11 cellular contexts compared by ENCODE assay signal in the genomic region with DNA sequence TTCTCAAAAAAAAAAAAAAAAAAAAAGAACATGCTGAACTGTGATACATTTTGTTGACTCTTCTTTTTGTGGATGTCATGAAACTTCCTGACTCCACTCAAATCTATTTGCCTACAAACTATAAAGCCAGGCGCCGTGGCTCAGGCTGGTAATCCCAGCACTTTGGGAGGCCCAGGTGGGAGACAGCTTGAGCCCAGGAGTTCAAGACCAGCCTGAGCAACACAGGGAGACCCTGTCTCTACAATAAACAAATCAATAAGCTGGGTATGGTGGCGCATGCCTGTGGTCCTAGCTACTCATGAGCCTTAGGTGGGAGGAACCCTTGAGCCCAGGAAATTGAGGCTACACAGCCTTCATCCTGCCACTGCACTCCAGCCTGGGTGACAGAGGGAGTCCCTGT. TPM values are rescaled to one million over a fixed set of nuclear protein-coding genes. Genes with fewer than 3 reads are reported as not detected.
DNase-seq lines count a peak whose midpoint lies in the region; ATAC-seq and TF ChIP-seq lines count a peak whose summit lies in the region.
"Had no signal": no experiment of that assay in that cellular context is flagged by ENCODE, and none has a peak within 500 bp of the region (broad histone marks: within the 10 kb centered on the region; RNA-seq: fewer than 3 reads in every experiment).

No MANE protein-coding gene starts in this region.

- peak overlapping the region; percentile 90 for H3K27ac ChIP-seq in 22Rv1
- H3K27ac ChIP-seq in CD8-positive, alpha-beta T cell (ENCODE audit: low read depth, low read length): no peak overlapping the region

- POLR2A ChIA-PET in CD8-positive, alpha-beta T cell (lab: Charles Lee): interaction anchor here (2.2 to 4.0 kb wide), 2 partner anchors 9 to 19 kb away, joined by 12 to 32 read pairs; no protein-coding TSS in a partner anchor

- no peak for TF ChIP-seq CTCF in 22Rv1 (IDR thresholded peaks at IDR 0.05)
- TF ChIP-seq CTCF in CD8-positive, alpha-beta T cell (IDR thresholded peaks at IDR 0.05): no peak

- H3K4me3 ChIP-seq in CD8-positive, alpha-beta T cell (ENCODE audit: low read depth, low read length): no peak overlapping the region

- no peak for ATAC-seq in CD8-positive, alpha-beta T cell
- no peak for ATAC-seq in HG03095 (IDR thresholded peaks at IDR 0.05; ENCODE audit: unreplicated experiment)
- ATAC-seq in HG03159 (IDR thresholded peaks at IDR 0.05; ENCODE audit: unreplicated experiment): no peak
- ATAC-seq: left lobe of liver, natural killer cell had no signal

- H3K4me1 ChIP-seq in CD8-positive, alpha-beta T cell (ENCODE audit: insufficient read depth, low read length): peaks cover 8% of the 10 kb centered on the region

- no peaks in the 10 kb centered on the region for H3K27me3 Mint-ChIP-seq in CD8-positive, alpha-beta T cell (ENCODE audit: low read depth)
- no peaks in the 10 kb centered on the region for H3K27me3 Mint-ChIP-seq in activated T-helper 1 cell treated with anti-CD3 and anti-CD28 coated beads, Interleukin-12 subunit alpha, Interleukin-12 subunit beta, Interleukin-2, Interleukin-4 antibody, amounts not matched to agents 30 ng/mL and 10 ng/mL and 1 ng/mL, durations not matched to agents 14 hours and 24 hours and 36 hours (ENCODE audit: insufficient read depth)
- H3K27me3 Mint-ChIP-seq: CD4-positive, alpha-beta memory T cell had no signal

- no peaks in the 10 kb centered on the region for H3K36me3 ChIP-seq in CD8-positive, alpha-beta T cell (ENCODE audit: insufficient read depth, low read length)

- peaks cover 17% of the 10 kb centered on the region for H3K36me3 Mint-ChIP-seq in CD8-positive, alpha-beta T cell
- peaks cover 26% of the 10 kb centered on the region for H3K36me3 Mint-ChIP-seq in activated T-helper 1 cell treated with anti-CD3 and anti-CD28 coated beads, Interleukin-12 subunit alpha, Interleukin-12 subunit beta, Interleukin-2, Interleukin-4 antibody, amounts not matched to agents 30 ng/mL and 10 ng/mL and 1 ng/mL, durations not matched to agents 14 hours and 24 hours and 36 hours (ENCODE audit: low read depth)
- H3K36me3 Mint-ChIP-seq: natural killer cell had no signal

- H3K27me3 ChIP-seq in CD8-positive, alpha-beta T cell (ENCODE audit: insufficient read depth, low read length): no peaks in the 10 kb centered on the region

- no peaks in the 10 kb centered on the region for H3K9me3 ChIP-seq in CD8-positive, alpha-beta T cell (ENCODE audit: low read length)

- CTCF ChIA-PET in CD8-positive, alpha-beta T cell (lab: Charles Lee): interaction anchor here (0.9 to 7.1 kb wide), 7 partner anchors 12 to 69 kb away, joined by 3 to 65 read pairs (median 8); no protein-coding TSS in a partner anchor

- no peak overlapping the region for H3K27ac Mint-ChIP-seq in CD8-positive, alpha-beta T cell
- no peak overlapping the region for H3K27ac Mint-ChIP-seq in activated T-helper 1 cell treated with anti-CD3 and anti-CD28 coated beads, Interleukin-12 subunit alpha, Interleukin-12 subunit beta, Interleukin-2, Interleukin-4 antibody, amounts not matched to agents 30 ng/mL and 10 ng/mL and 1 ng/mL, durations not matched to agents 14 hours and 24 hours and 36 hours

- peak overlapping the region; percentile 59 for H3K4me3 Mint-ChIP-seq in CD8-positive, alpha-beta T cell
- peak overlapping the region; percentile 15 for H3K4me3 Mint-ChIP-seq in activated T-helper 1 cell treated with anti-CD3 and anti-CD28 coated beads, Interleukin-12 subunit alpha, Interleukin-12 subunit beta, Interleukin-2, Interleukin-4 antibody, amounts not matched to agents 30 ng/mL and 10 ng/mL and 1 ng/mL, durations not matched to agents 14 hours and 24 hours and 36 hours

- H3K9me3 Mint-ChIP-seq in CD8-positive, alpha-beta T cell: no peaks in the 10 kb centered on the region
- no peaks in the 10 kb centered on the region for H3K9me3 Mint-ChIP-seq in activated T-helper 1 cell treated with anti-CD3 and anti-CD28 coated beads, Interleukin-12 subunit alpha, Interleukin-12 subunit beta, Interleukin-2, Interleukin-4 antibody, amounts not matched to agents 30 ng/mL and 10 ng/mL and 1 ng/mL, durations not matched to agents 14 hours and 24 hours and 36 hours
- H3K9me3 Mint-ChIP-seq: CD4-positive, alpha-beta memory T cell; natural killer cell had no signal

- DNase-seq in CD8-positive, alpha-beta T cell: no peak
- no peak for DNase-seq in activated T-helper 1 cell treated with anti-CD3 and anti-CD28 coated beads, Interleukin-12 subunit alpha, Interleukin-12 subunit beta, Interleukin-2, Interleukin-4 antibody, amounts not matched to agents 30 ng/mL and 10 ng/mL and 1 ng/mL, durations not matched to agents 14 hours and 24 hours and 36 hours (ENCODE audit: low spot score)
- no peak for DNase-seq in activated CD4-positive, CD25-positive, alpha-beta regulatory T cell (lab: John Stamatoyannopoulos, UW)
- DNase-seq: CD4-positive, alpha-beta memory T cell; erythroblast; natural killer cell had no signal

- peaks cover 15% of the 10 kb centered on the region for H3K4me1 Mint-ChIP-seq in CD8-positive, alpha-beta T cell (ENCODE audit: low read depth)
- H3K4me1 Mint-ChIP-seq in activated T-helper 1 cell treated with anti-CD3 and anti-CD28 coated beads, Interleukin-12 subunit alpha, Interleukin-12 subunit beta, Interleukin-2, Interleukin-4 antibody, amounts not matched to agents 30 ng/mL and 10 ng/mL and 1 ng/mL, durations not matched to agents 14 hours and 24 hours and 36 hours (ENCODE audit: low read depth): peaks cover 11% of the 10 kb centered on the region

- intact Hi-C loops in CD8-positive, alpha-beta T cell (cut with DNase I, micrococcal nuclease): loop anchor here in 1 of 2 experiments (2.0 to 5.0 kb wide), 2 partner anchors 20 to 171 kb away; no protein-coding TSS in a partner anchor
- intact Hi-C loops in activated T-helper 1 cell treated with anti-CD3 and anti-CD28 coated beads, Interleukin-12 subunit alpha, Interleukin-12 subunit beta, Interleukin-2, Interleukin-4 antibody, amounts not matched to agents 30 ng/mL and 10 ng/mL and 1 ng/mL, durations not matched to agents 14 hours and 24 hours and 36 hours (cut with micrococcal nuclease): loop anchor here (5.0 kb wide), 2 partner anchors 69 to 129 kb away; a partner anchor contains a TSS

RNA-seq across cellular contexts. Expression of a gene that starts 1.5 kb away (rescaled TPM):
- 10 to 100 TPM; 19.3 to 20.4 TPM for total RNA-seq in CD8-positive, alpha-beta T cell
- 80.0 and 80.1 TPM in 2 replicates for total RNA-seq in activated T-helper 1 cell treated with anti-CD3 and anti-CD28 coated beads, Interleukin-12 subunit alpha, Interleukin-12 subunit beta, Interleukin-2, Interleukin-4 antibody, amounts not matched to agents 30 ng/mL and 10 ng/mL and 1 ng/mL, durations not matched to agents 14 hours and 24 hours and 36 hours

RNA-seq across cellular contexts. Expression of a gene that starts 21.3 kb away (rescaled TPM):
- 10 to 100 TPM; 15.1 to 17.3 TPM for total RNA-seq in CD8-positive, alpha-beta T cell
- total RNA-seq in activated T-helper 1 cell treated with anti-CD3 and anti-CD28 coated beads, Interleukin-12 subunit alpha, Interleukin-12 subunit beta, Interleukin-2, Interleukin-4 antibody, amounts not matched to agents 30 ng/mL and 10 ng/mL and 1 ng/mL, durations not matched to agents 14 hours and 24 hours and 36 hours: 271 and 299 TPM in 2 replicates

RNA-seq across cellular contexts. Expression of a gene that starts 23.2 kb away (rescaled TPM):
- 1 to 10 TPM; 2.0 to 3.0 TPM for total RNA-seq in CD8-positive, alpha-beta T cell
- 11.6 and 13.0 TPM in 2 replicates for total RNA-seq in activated T-helper 1 cell treated with anti-CD3 and anti-CD28 coated beads, Interleukin-12 subunit alpha, Interleukin-12 subunit beta, Interleukin-2, Interleukin-4 antibody, amounts not matched to agents 30 ng/mL and 10 ng/mL and 1 ng/mL, durations not matched to agents 14 hours and 24 hours and 36 hours

RNA-seq across cellular contexts. Expression of a gene that starts 45.2 kb away (rescaled TPM):
- 1 to 10 TPM; 2.9 to 3.6 TPM for total RNA-seq in CD8-positive, alpha-beta T cell
- 5.5 and 7.2 TPM in 2 replicates for total RNA-seq in activated T-helper 1 cell treated with anti-CD3 and anti-CD28 coated beads, Interleukin-12 subunit alpha, Interleukin-12 subunit beta, Interleukin-2, Interleukin-4 antibody, amounts not matched to agents 30 ng/mL and 10 ng/mL and 1 ng/mL, durations not matched to agents 14 hours and 24 hours and 36 hours
- total RNA-seq: H4 had no signal

RNA-seq across cellular contexts. Expression of a gene that starts 49.8 kb away (rescaled TPM):
- total RNA-seq in CD8-positive, alpha-beta T cell: 100 to 1,000 TPM; 192 to 203 TPM
- 649 and 656 TPM in 2 replicates for total RNA-seq in activated T-helper 1 cell treated with anti-CD3 and anti-CD28 coated beads, Interleukin-12 subunit alpha, Interleukin-12 subunit beta, Interleukin-2, Interleukin-4 antibody, amounts not matched to agents 30 ng/mL and 10 ng/mL and 1 ng/mL, durations not matched to agents 14 hours and 24 hours and 36 hours

Comparison
In these comparisons a context has a peak if more than half of its experiments do, and no peak if none do; other contexts are left out.
1. RNA of a gene that starts 21.3 kb away (total RNA-seq): 271 to 299 TPM in activated T-helper 1 cell treated with anti-CD3 and anti-CD28 coated beads, Interleukin-12 subunit alpha, Interleukin-12 subunit beta, Interleukin-2, Interleukin-4 antibody, amounts not matched to agents 30 ng/mL and 10 ng/mL and 1 ng/mL, durations not matched to agents 14 hours and 24 hours and 36 hours; 15.1 to 17.3 TPM in CD8-positive, alpha-beta T cell; every median in the first group is over 10 times any median in the second.